Comparison of ENCODE assay signal across 8 cellular contexts in the genomic region with DNA sequence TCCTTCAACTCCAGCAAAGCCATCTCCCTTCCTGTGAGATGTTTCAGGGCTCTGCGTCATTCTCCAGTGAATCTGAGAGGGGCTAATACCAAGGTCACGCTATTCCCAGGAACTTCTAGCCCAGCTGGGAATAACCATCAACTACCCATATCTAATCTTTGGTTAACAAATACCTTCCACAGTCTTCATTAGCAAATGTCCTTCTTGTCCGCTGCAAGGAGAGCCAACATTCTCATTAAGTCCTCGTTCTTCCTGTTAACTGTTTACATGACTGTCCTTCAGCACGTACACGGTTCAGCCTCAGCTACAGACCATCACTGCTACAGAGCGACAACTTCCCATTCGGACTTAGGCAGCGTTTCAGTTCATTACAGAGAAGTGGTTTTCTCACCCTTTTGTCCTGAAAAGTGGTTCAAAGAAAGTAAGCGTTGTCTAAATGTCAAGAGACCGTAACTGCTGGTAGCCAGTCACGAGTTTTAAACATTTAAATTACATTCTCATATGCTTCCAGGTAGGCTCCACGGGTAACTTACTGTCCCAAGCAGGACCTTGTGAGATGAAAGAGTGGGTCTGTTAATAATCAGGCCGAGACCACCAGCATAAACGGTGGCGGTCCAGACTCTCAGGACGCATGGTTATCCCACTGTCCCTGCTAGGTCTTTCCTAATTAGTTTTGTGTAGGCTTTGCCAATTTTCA.
DNase-seq lines count a peak whose midpoint lies in the region; TF ChIP-seq lines count a peak whose summit lies in the region.

No MANE protein-coding gene starts in this region.

- no peak for TF ChIP-seq POLR2A in Peyer's patch (IDR thresholded peaks at IDR 0.05)

- DNase-seq in activated naive CD4-positive, alpha-beta T cell treated with anti-CD3 and anti-CD28 coated beads for 36 hours = no peak
- DNase-seq in activated naive CD4-positive, alpha-beta T cell (lab: John Stamatoyannopoulos, UW) = no peak
- no peak for DNase-seq in Peyer's patch
- DNase-seq in fibroblast of pulmonary artery (ENCODE audit: low read depth) = peak; percentile 96
- no peak for DNase-seq in retina
- DNase-seq in posterior vena cava (ENCODE audit: low spot score) = no peak
- DNase-seq in stimulated activated CD4-positive, alpha-beta T cell treated with anti-CD3 and anti-CD28 coated beads, Interleukin-2, amount 100 ng/mL, for 24 hours = no peak

- H3K4me3 ChIP-seq in Peyer's patch (peak overlapping the region in 1 of 4 donors; percentile 16), fibroblast of pulmonary artery (replicated peaks; ENCODE audit: low read depth, low read length) (peak overlapping the region; percentile 51), skeletal muscle satellite cell (ENCODE audit: low read length) (peak overlapping the region; percentile 67)

- H3K27ac Mint-ChIP-seq in activated naive CD4-positive, alpha-beta T cell treated with anti-CD3 and anti-CD28 coated beads for 36 hours = peak overlapping the region; percentile 55

- CTCF ChIA-PET in activated naive CD4-positive, alpha-beta T cell treated with anti-CD3 and anti-CD28 coated beads for 36 hours (lab: Charles Lee) = interaction anchor here (0.9 to 1.7 kb wide), 3 partner anchors 12 to 20 kb away, joined by 3 to 5 read pairs (median 3); no protein-coding TSS in a partner anchor

- H3K9ac ChIP-seq in skeletal muscle satellite cell (ENCODE audit: low read depth, low read length) = peak overlapping the region; percentile 85

- no peaks in the 10 kb centered on the region for H3K27me3 ChIP-seq in Peyer's patch
- no peaks in the 10 kb centered on the region for H3K27me3 ChIP-seq in skeletal muscle satellite cell (ENCODE audit: control insufficient read depth, insufficient read depth, low read length)

- H3K4me3 Mint-ChIP-seq in activated naive CD4-positive, alpha-beta T cell treated with anti-CD3 and anti-CD28 coated beads for 36 hours = no peak overlapping the region

- peak overlapping the region; percentile 91 for H3K4me2 ChIP-seq in skeletal muscle satellite cell (ENCODE audit: low read length)

- no peak for TF ChIP-seq CTCF in Peyer's patch (IDR thresholded peaks at IDR 0.05)
- TF ChIP-seq CTCF in fibroblast of pulmonary artery (IDR thresholded peaks at IDR 0.05; ENCODE audit: low read length, missing control alignments) = no peak

- intact Hi-C loops in activated naive CD4-positive, alpha-beta T cell treated with anti-CD3 and anti-CD28 coated beads for 36 hours (cut with micrococcal nuclease) = loop anchor here (1.0 kb wide), 5 partner anchors 11 to 61 kb away; no protein-coding TSS in a partner anchor
- intact Hi-C loops in posterior vena cava (cut with DNase I) = no loop called here

- H3K36me3 Mint-ChIP-seq in activated naive CD4-positive, alpha-beta T cell treated with anti-CD3 and anti-CD28 coated beads for 36 hours (ENCODE audit: low read depth) = peaks cover 15% of the 10 kb centered on the region

- peak overlapping the region in 3 of 4 donors; percentile 50 to 70 (median 60) for H3K27ac ChIP-seq in Peyer's patch

- H3K27me3 Mint-ChIP-seq in activated naive CD4-positive, alpha-beta T cell treated with anti-CD3 and anti-CD28 coated beads for 36 hours (ENCODE audit: low read depth) = no peaks in the 10 kb centered on the region

- H3K9me3 ChIP-seq in Peyer's patch (no peaks in the 10 kb centered on the region), skeletal muscle satellite cell (replicated peaks; ENCODE audit: low read length) (no peaks in the 10 kb centered on the region)

- H3K36me3 ChIP-seq in Peyer's patch (no peaks in the 10 kb centered on the region), skeletal muscle satellite cell (ENCODE audit: insufficient read depth, low read length) (no peaks in the 10 kb centered on the region)

- peaks cover 72% of the 10 kb centered on the region for H3K4me1 Mint-ChIP-seq in activated naive CD4-positive, alpha-beta T cell treated with anti-CD3 and anti-CD28 coated beads for 36 hours (ENCODE audit: low read depth)

- H3K9me3 Mint-ChIP-seq in activated naive CD4-positive, alpha-beta T cell treated with anti-CD3 and anti-CD28 coated beads for 36 hours = no peaks in the 10 kb centered on the region

- H3K4me1 ChIP-seq in Peyer's patch (peaks cover 0 to 21% (median 0%) of the 10 kb centered on the region in 4 donors), skeletal muscle satellite cell (ENCODE audit: control insufficient read depth, insufficient read depth, low read length) (peaks cover 71% of the 10 kb centered on the region)
